ENCODE assay signal across 11 cellular contexts in the genomic region with DNA sequence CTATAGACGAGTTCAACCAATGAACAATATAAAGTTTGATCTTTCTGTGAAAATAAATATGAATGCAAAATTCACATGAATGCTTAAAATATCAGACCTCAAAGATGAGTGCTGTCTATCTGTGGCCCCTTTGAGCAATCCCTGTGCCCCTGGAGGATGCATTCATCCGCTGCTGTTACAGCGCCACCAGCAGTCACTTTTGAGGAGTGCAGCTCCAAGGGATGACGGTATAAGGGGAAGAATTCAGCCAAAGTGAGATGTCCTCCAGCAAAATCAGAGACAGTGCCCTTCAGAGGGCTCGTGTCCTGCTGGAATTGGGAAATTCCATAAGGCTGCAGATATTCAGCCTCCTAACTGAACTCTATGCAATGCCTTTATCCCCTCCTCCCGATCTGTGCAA. TPM values are rescaled to one million over a fixed set of nuclear protein-coding genes. Genes with fewer than 3 reads are reported as not detected.
DNase-seq lines count a peak whose midpoint lies in the region; ATAC-seq, FAIRE-seq and TF ChIP-seq lines count a peak whose summit lies in the region.
"Had no signal": no experiment of that assay in that cellular context is flagged by ENCODE, and none has a peak within 500 bp of the region (broad histone marks: within the 10 kb centered on the region; RNA-seq: fewer than 3 reads in every experiment).

No MANE protein-coding gene starts in this region.

- TF ChIP-seq CTCF in H1 (IDR thresholded peaks at IDR 0.05; ENCODE audit: control extremely low read depth in 1 of 3, insufficient read depth in 1 of 3, low read depth in 1 of 3, low read length in 3 of 3), result peak; percentile 90 to 99 (median 93)
- TF ChIP-seq CTCF in osteocyte (IDR thresholded peaks at IDR 0.05), result peak; percentile 41
- TF ChIP-seq CTCF in upper lobe of left lung (IDR thresholded peaks at IDR 0.05), result no peak

- no peak overlapping the region for H3K4me3 ChIP-seq in H1 (ENCODE audit: extremely low read depth in 1 of 4, insufficient read depth in 2 of 4, low read depth in 3 of 4, low read length in 4 of 4)
- no peak overlapping the region for H3K4me3 ChIP-seq in upper lobe of left lung
- H3K4me3 ChIP-seq: SJSA1 had no signal

- H2AK5ac ChIP-seq in H1 (ENCODE audit: low read depth, low read length), result no peak overlapping the region

- ATAC-seq in upper lobe of left lung (ENCODE audit: low FRiP score in 2 of 2), result no peak
- no peak for ATAC-seq in HG03139 (IDR thresholded peaks at IDR 0.05; ENCODE audit: unreplicated experiment)

- no peaks in the 10 kb centered on the region for H3K9me3 ChIP-seq in H1 (ENCODE audit: insufficient read depth in 2 of 2, low read depth in 1 of 2, low read length in 1 of 2)
- H3K9me3 ChIP-seq in upper lobe of left lung, result no peaks in the 10 kb centered on the region
- H3K9me3 ChIP-seq: SJSA1 had no signal

- no peaks in the 10 kb centered on the region for H3K27me3 Mint-ChIP-seq in osteocyte (ENCODE audit: unreplicated experiment)

- H3K23ac ChIP-seq in H1 (ENCODE audit: insufficient read length), result no peak overlapping the region

- no peak overlapping the region for H3K4me2 ChIP-seq in H1 (ENCODE audit: insufficient read depth in 1 of 2, low read depth in 2 of 2, low read length in 2 of 2)

- FAIRE-seq in H1 (lab: Jason Lieb, UNC), result peak; percentile 76

- H3K27me3 ChIP-seq in H1 (replicated peaks in 1 of 4; ENCODE audit: control insufficient read depth in 3 of 4, extremely low read depth in 1 of 4, insufficient read depth in 3 of 4, low read length in 3 of 4) (no peaks in the 10 kb centered on the region), upper lobe of left lung (no peaks in the 10 kb centered on the region)
- H3K27me3 ChIP-seq: SJSA1 had no signal

- no peaks in the 10 kb centered on the region for H3K79me1 ChIP-seq in H1 (ENCODE audit: low read depth, low read length)

- no peak overlapping the region for H3K27ac ChIP-seq in H1 (ENCODE audit: low read depth, low read length)
- H3K27ac ChIP-seq in upper lobe of left lung, result no peak overlapping the region
- H3K27ac ChIP-seq: SJSA1 had no signal

- H3K56ac ChIP-seq in H1 (replicated peaks; ENCODE audit: insufficient read length, low read depth, low read length), result no peak overlapping the region

- H3K4me3 Mint-ChIP-seq in osteocyte (ENCODE audit: unreplicated experiment), result no peak overlapping the region
- H3K4me3 Mint-ChIP-seq: naive B cell had no signal

- no peak for TF ChIP-seq POLR2A in H1 (IDR thresholded peaks at IDR 0.05; ENCODE audit: control extremely low read depth in 1 of 2, low read depth in 2 of 2, low read length in 2 of 2)
- TF ChIP-seq POLR2A in upper lobe of left lung (IDR thresholded peaks at IDR 0.05), result no peak

- H2BK20ac ChIP-seq in H1 (ENCODE audit: low read length), result peak overlapping the region; percentile 49; the same call in 1 of the 2 replicates

- 64% methylated on average over 6 of the region's 6 CpGs; no CpG with 5 or more reads in 1 of the 2 experiments for WGBS in H1 (ENCODE audit: extremely low coverage in 1 of 2, insufficient coverage in 1 of 2, insufficient read length in 1 of 2, insufficient replicate concordance in 2 of 2, low coverage in 1 of 2, low lambda C conversion rate in 2 of 2, missing lambda C conversion rate in 1 of 2), 2 experiments
- 85% methylated on average over 6 of the region's 6 CpGs for WGBS in upper lobe of left lung, 2 donors

- peak; percentile 51 to 55 for DNase-seq in activated T-cell treated with anti-CD3 and anti-CD28 coated beads, Interleukin-2, amount 50 U/mL, for 48 hours
- no peak for DNase-seq in activated T-cell treated with anti-CD3 and anti-CD28 coated beads, Interleukin-2, amount 50 U/mL, for 1 hour
- DNase-seq in NCI-H69 (lab: John Stamatoyannopoulos, UW) (peak; percentile 6), H1 (ENCODE audit: low read depth in 1 of 2, low spot score in 2 of 2) (peak in 1 of 2 experiments; percentile 89), osteocyte (ENCODE audit: extremely low spot score, unreplicated experiment) (no peak), upper lobe of left lung (no peak), NCI-H748 treated with DMSO at 0.1 percent for 48 hours (lab: John Stamatoyannopoulos, UW) (no peak)
- DNase-seq: hippocampal formation, naive B cell had no signal

- H3K36me3 Mint-ChIP-seq in osteocyte (ENCODE audit: unreplicated experiment), result no peaks in the 10 kb centered on the region
- H3K36me3 Mint-ChIP-seq: naive B cell had no signal

- H2BK5ac ChIP-seq in H1 (ENCODE audit: low read depth, low read length), result peak overlapping the region; percentile 60; the same call in 1 of the 2 replicates

- peak overlapping the region; percentile 80; the same call in 1 of the 2 replicates for H3K18ac ChIP-seq in H1 (ENCODE audit: extremely low read depth, low read length)

- no peaks in the 10 kb centered on the region for H3K9me3 Mint-ChIP-seq in osteocyte (ENCODE audit: unreplicated experiment)
- H3K9me3 Mint-ChIP-seq: naive B cell had no signal

- H4K20me1 ChIP-seq in H1 (replicated peaks in 1 of 2; ENCODE audit: control insufficient read depth in 1 of 2, insufficient read depth in 2 of 2, low read length in 2 of 2), result no peaks in the 10 kb centered on the region

- H2BK12ac ChIP-seq in H1 (ENCODE audit: low read depth, low read length), result peak overlapping the region; percentile 88; the same call in 1 of the 2 replicates

- no peaks in the 10 kb centered on the region for H3K79me2 ChIP-seq in H1 (ENCODE audit: control insufficient read depth in 1 of 2, insufficient read depth in 2 of 2, low read length in 2 of 2)

- peaks cover 74% of the 10 kb centered on the region for H3K4me1 Mint-ChIP-seq in osteocyte (ENCODE audit: unreplicated experiment)

- CTCF ChIA-PET in H1 (lab: Charles Lee; ENCODE audit: partially characterized antibody), result interaction anchor here (0.6 to 12.2 kb wide), 38 partner anchors 9 to 328 kb away, joined by 3 to 249 read pairs (median 5); partner anchors contain the start of gene CHRNA1

- H2BK15ac ChIP-seq in H1 (ENCODE audit: low read length), result 0 out of 2 replicates have a peak overlapping the region, but pooled peaks have one; percentile 90

- H4K8ac ChIP-seq in H1 (ENCODE audit: extremely low read depth, insufficient read depth, low read length), result no peak overlapping the region

- no peak for TF ChIP-seq EP300 in H1 (IDR thresholded peaks at IDR 0.05; ENCODE audit: borderline replicate concordance in 1 of 2, low read depth in 2 of 2, low read length in 2 of 2)
- no peak for TF ChIP-seq EP300 in upper lobe of left lung (IDR thresholded peaks at IDR 0.05)

- H3K9ac ChIP-seq in H1 (replicated peaks in 1 of 4; ENCODE audit: extremely low read depth in 1 of 4, low read depth in 3 of 4, low read length in 3 of 4), result no peak overlapping the region

- H4K91ac ChIP-seq in H1 (replicated peaks; ENCODE audit: insufficient read length, low read length), result peak overlapping the region; percentile 68

- peak overlapping the region; percentile 62 for H2BK120ac ChIP-seq in H1 (replicated peaks; ENCODE audit: low read depth, low read length)

- no peak overlapping the region for H3K4ac ChIP-seq in H1 (replicated peaks; ENCODE audit: insufficient read length, low read depth, low read length)

- H3K27ac Mint-ChIP-seq in osteocyte (ENCODE audit: unreplicated experiment), result peak overlapping the region; percentile 60

- H4K5ac ChIP-seq in H1 (ENCODE audit: insufficient read length, low read depth, low read length), result no peak overlapping the region

- TF ChIP-seq RAD21 in H1 (IDR thresholded peaks at IDR 0.05 in 1 of 2, conservative IDR thresholded peaks at IDR 0.05 in 1 of 2; ENCODE audit: low read depth in 2 of 2, low read length in 2 of 2), result peak; percentile 72 to 83

- H3K36me3 ChIP-seq in H1 (ENCODE audit: control insufficient read depth in 2 of 4, insufficient read depth in 4 of 4, low read length in 3 of 4) (no peaks in the 10 kb centered on the region), upper lobe of left lung (no peaks in the 10 kb centered on the region)
- H3K36me3 ChIP-seq: SJSA1 had no signal

- H2AFZ ChIP-seq in H1 (ENCODE audit: low read length), result no peak overlapping the region

- peaks cover 8 to 25% (median 10%) of the 10 kb centered on the region in 4 experiments for H3K4me1 ChIP-seq in H1 (replicated peaks in 1 of 4; ENCODE audit: control insufficient read depth in 3 of 4, insufficient read depth in 4 of 4, low read length in 3 of 4)
- H3K4me1 ChIP-seq in upper lobe of left lung, result peaks cover 7 to 20% (median 9%) of the 10 kb centered on the region in 4 donors

- POLR2A ChIA-PET in H1 (lab: Charles Lee; ENCODE audit: partially characterized antibody), result interaction anchor here (1.3 to 5.4 kb wide), 3 partner anchors 11 to 20 kb away, joined by 3 to 50 read pairs (median 3); partner anchors contain the start of gene CHRNA1

- no peaks in the 10 kb centered on the region for H3K23me2 ChIP-seq in H1 (ENCODE audit: low read depth, low read length)

- no peak overlapping the region for H3K14ac ChIP-seq in H1 (ENCODE audit: insufficient read length)

TF ChIP-seq in H1, 55 proteins besides CTCF, POLR2A, EP300 and RAD21:
- TF ChIP-seq CREB1 (IDR thresholded peaks at IDR 0.05), result 0 out of 2 replicates have a peak, but pooled peaks have one; percentile 46
- no peak for TF ChIP-seq SIX5 (IDR thresholded peaks at IDR 0.05; ENCODE audit: low read depth, low read length)
- TF ChIP-seq RXRA (IDR thresholded peaks at IDR 0.05; ENCODE audit: insufficient read depth, low read depth, low read length), result 0 out of 2 replicates have a peak, but pooled peaks have one; percentile 21
- 0 out of 2 replicates have a peak, but pooled peaks have one; percentile 31 for TF ChIP-seq YY1 (IDR thresholded peaks at IDR 0.05; ENCODE audit: low read depth, low read length)

RNA-seq across cellular contexts. Expression of gene CHRNA1, which starts 12.0 kb away (rescaled TPM):
- 0.15 TPM in 1 of 2 replicates, not detected in the other for total RNA-seq in H1 (2021; fragmentation: NEBNext Ultra II Directional; extraction: Animal tissue kit (Norgen Biotek cat#: 25700))
- 0.11 and 0.17 TPM in 2 replicates for polyA plus RNA-seq in H1 (2011; rRNA removed)
- 0.10 TPM for polyA plus RNA-seq in H1 (2011; cell fraction: cytosol; rRNA removed)
- 0.30 TPM for polyA plus RNA-seq in H1 (2011; cell fraction: nucleus; rRNA removed)
- 0.19 to 0.20 TPM in 2 of 4 replicates, not detected in the others for polyA plus RNA-seq in H1 (2012, experiment 1 of 2)
- not detected for polyA plus RNA-seq in H1 (2012, experiment 2 of 2)
- polyA plus RNA-seq in H1 (2013, experiment 1 of 2), result 0.12 TPM
- 0.07 TPM for polyA plus RNA-seq in H1 (2013, experiment 2 of 2)
- 0.47 TPM in 1 of 2 replicates, not detected in the other for polyA minus RNA-seq in H1 (2011; rRNA and poly(A)+ RNA removed)
- polyA minus RNA-seq in H1 (2011; cell fraction: cytosol; rRNA and poly(A)+ RNA removed), result not detected
- polyA minus RNA-seq in H1 (2011; cell fraction: nucleus; rRNA and poly(A)+ RNA removed), result not detected
- total RNA-seq in osteocyte (0.24 and 0.57 TPM in 2 replicates), upper lobe of left lung (under 1 TPM in 1 of 6 donors, not detected in 5; 0.17 TPM)

Comparison
In these comparisons a context has a peak if more than half of its experiments do, and no peak if none do; other contexts are left out.
1. DNase-seq: peak in activated T-cell treated with anti-CD3 and anti-CD28 coated beads, Interleukin-2, amount 50 U/mL, for 48 hours (2 of 2) and NCI-H69 (single experiment); none in activated T-cell treated with anti-CD3 and anti-CD28 coated beads, Interleukin-2, amount 50 U/mL, for 1 hour (single experiment), osteocyte (single experiment), upper lobe of left lung (0 of 2) and NCI-H748 treated with DMSO at 0.1 percent for 48 hours (single experiment).
2. CTCF ChIP-seq: peak in H1 (3 of 3) and osteocyte (single experiment); none in upper lobe of left lung (0 of 6).